In the genomic region with DNA sequence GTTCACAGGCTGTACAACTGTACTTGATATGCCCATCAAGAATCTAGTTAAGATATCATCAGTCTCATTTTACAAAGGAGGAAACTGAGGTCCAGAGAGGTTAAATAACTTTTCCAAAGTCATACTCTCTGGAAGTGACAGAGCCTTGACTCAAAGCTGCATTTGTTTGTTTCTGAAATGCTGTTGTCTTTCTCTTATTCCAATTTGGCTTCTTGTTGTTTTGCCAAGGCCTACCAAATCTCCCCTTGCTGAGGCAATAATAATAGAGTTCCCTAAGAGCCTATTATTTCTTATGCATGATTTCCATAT, we compare ENCODE assay signal across 21 cellular contexts.
"Had no signal": no experiment of that assay in that cellular context is flagged by ENCODE, and none has a peak within 500 bp of the region (broad histone marks: within the 10 kb centered on the region; RNA-seq: fewer than 3 reads in every experiment).

No MANE protein-coding gene starts in this region.

- H3K4me1 Mint-ChIP-seq: T-cell had no signal

- H3K9me3 ChIP-seq: ascending aorta, body of pancreas had no signal

- H3K4me3 Mint-ChIP-seq: activated CD8-positive, alpha-beta T cell treated with anti-CD3 and anti-CD28 coated beads for 36 hours; T-cell had no signal

- H3K27me3 Mint-ChIP-seq: activated CD8-positive, alpha-beta T cell treated with anti-CD3 and anti-CD28 coated beads for 36 hours; T-cell had no signal

- ATAC-seq: activated CD4-positive, CD25-positive, alpha-beta regulatory T cell treated with anti-CD3 and anti-CD28 coated beads, Interleukin-2, amount 50 U/mL, for 24 hours; activated CD8-positive, alpha-beta T cell treated with anti-CD3 and anti-CD28 coated beads for 36 hours; body of pancreas; Right ventricle myocardium inferior; T-cell had no signal

- H3K4me3 ChIP-seq: ascending aorta, body of pancreas, SK-N-MC had no signal

- H3K27ac ChIP-seq: ascending aorta, body of pancreas, SK-N-MC, WERI-Rb-1 had no signal

- H3K27ac Mint-ChIP-seq: activated CD8-positive, alpha-beta T cell treated with anti-CD3 and anti-CD28 coated beads for 36 hours; T-cell had no signal

- DNase-seq: activated CD4-positive, alpha-beta T cell treated with anti-CD3 and anti-CD28 coated beads for 4 hours; activated CD8-positive, alpha-beta memory T cell treated with anti-CD3 and anti-CD28 coated beads, Interleukin-2, amount 50 U/mL, for 4 hours; activated CD8-positive, alpha-beta T cell treated with anti-CD3 and anti-CD28 coated beads for 36 hours; activated naive CD4-positive, alpha-beta T cell treated with anti-CD3 and anti-CD28 coated beads, Interleukin-2, amount 50 U/mL, for 16 hours; body of pancreas; central memory CD4-positive, alpha-beta T cell; MM.1S; NCI-H1105; NCI-H1436; NCI-H1694 treated with DMSO at 0.1 percent for 48 hours; NCI-H2081; RPMI8226; T-cell; T-helper 2 cell; T1000; WERI-Rb-1 had no signal

- H3K4me1 ChIP-seq: ascending aorta, body of pancreas had no signal

- H3K27me3 ChIP-seq: ascending aorta, body of pancreas had no signal

- H3K36me3 ChIP-seq: ascending aorta, WERI-Rb-1 had no signal

- FAIRE-seq: bronchial epithelial cell had no signal
